In genomic region chr2:151945602-151946001, GRCh38 we compare ENCODE assay signal across 15 cellular contexts.
A peak's percentile ranks its signal among the peaks of the same experiment; 100 is the strongest.
DNase-seq lines count a peak whose midpoint lies in the region; ATAC-seq, FAIRE-seq and TF ChIP-seq lines count a peak whose summit lies in the region.
"Had no signal": no experiment of that assay in that cellular context is flagged by ENCODE, and none has a peak within 500 bp of the region (broad histone marks: within the 10 kb centered on the region; RNA-seq: fewer than 3 reads in every experiment).

No MANE protein-coding gene starts in this region.

- POLR2A ChIA-PET in RWPE1 (lab: Yijun Ruan, JAX; ENCODE audit: low non-redundant PET): no interaction called here

- TF ChIP-seq CTCF in RWPE1 (conservative IDR thresholded peaks at IDR 0.05; ENCODE audit: low read depth) (no peak), RWPE2 (IDR thresholded peaks at IDR 0.05; ENCODE audit: poor library complexity, severe bottlenecking) (no peak), keratinocyte (optimal IDR thresholded peaks at IDR 0.05 in 1 of 3, IDR thresholded peaks at IDR 0.05 in 1 of 3, conservative IDR thresholded peaks at IDR 0.05 in 1 of 3; ENCODE audit: extremely low read depth in 1 of 3, insufficient read depth in 2 of 3, low read length in 3 of 3) (no peak)

- H3K27me3 ChIP-seq in RWPE2 (ENCODE audit: insufficient read depth, poor library complexity, severe bottlenecking): no peaks in the 10 kb centered on the region
- H3K27me3 ChIP-seq in keratinocyte (ENCODE audit: control insufficient read depth, extremely low read depth, insufficient read depth, low read length): no peaks in the 10 kb centered on the region

- H3K36me3 ChIP-seq in RWPE2 (ENCODE audit: low read depth) (no peaks in the 10 kb centered on the region), keratinocyte (ENCODE audit: control insufficient read depth in 2 of 2, extremely low read depth in 1 of 2, insufficient read depth in 2 of 2, low read length in 2 of 2) (no peaks in the 10 kb centered on the region)
- H3K36me3 ChIP-seq: HAP-1 had no signal

- H2AFZ ChIP-seq in keratinocyte (ENCODE audit: control insufficient read depth, low read length): no peak overlapping the region

- H3K4me3 ChIP-seq in RWPE2 (ENCODE audit: severe bottlenecking) (no peak overlapping the region), keratinocyte (ENCODE audit: control insufficient read depth in 2 of 3, extremely low read depth in 1 of 3, insufficient read depth in 2 of 3, low read depth in 1 of 3, low read length in 3 of 3) (no peak overlapping the region)
- H3K4me3 ChIP-seq: HAP-1 had no signal

- no peak for DNase-seq in RWPE1 (ENCODE audit: low spot score)
- no peak for DNase-seq in RWPE2 (ENCODE audit: low spot score)
- no peak for DNase-seq in epithelial cell of prostate (ENCODE audit: low read depth, low spot score)
- no peak for DNase-seq in keratinocyte (ENCODE audit: low read depth, low spot score)
- no peak for DNase-seq in HTR-8/SVneo (ENCODE audit: insufficient read length, low spot score)
- DNase-seq in activated CD8-positive, alpha-beta memory T cell treated with anti-CD3 and anti-CD28 coated beads, Interleukin-2, amount 50 U/mL, for 48 hours: no peak
- DNase-seq: Calu3; CD4-positive, alpha-beta memory T cell; COR-L47; DMS53; DMS79 treated with DMSO at 0.1 percent for 48 hours; GOT3; HFFc6 had no signal

- H3K9ac ChIP-seq in keratinocyte (ENCODE audit: control insufficient read depth, extremely low read depth, insufficient read depth, low read length): no peak overlapping the region

- H3K27ac ChIP-seq in RWPE1 (peak overlapping the region; percentile 83), RWPE2 (ENCODE audit: poor library complexity, severe bottlenecking) (peak overlapping the region; percentile 64), epithelial cell of prostate (peak overlapping the region; percentile 74), keratinocyte (ENCODE audit: control insufficient read depth, insufficient read depth, low read length) (peak overlapping the region; percentile 69)

- H3K4me1 ChIP-seq in RWPE2 (ENCODE audit: insufficient read depth, poor library complexity, severe bottlenecking) (peaks cover 21% of the 10 kb centered on the region), keratinocyte (ENCODE audit: control insufficient read depth, extremely low read depth, insufficient read depth, low read length) (peaks cover 34% of the 10 kb centered on the region)

- CTCF ChIA-PET in RWPE1 (lab: Yijun Ruan, JAX): interaction anchor here (0.6 to 0.7 kb wide), 2 partner anchors 49 to 739 kb away, joined by 4 to 6 read pairs; no protein-coding TSS in a partner anchor

- H3K9me1 ChIP-seq in keratinocyte (ENCODE audit: control insufficient read depth, extremely low read depth, insufficient read depth, low read length): no peaks in the 10 kb centered on the region

- dilution Hi-C loops in keratinocyte (cut with MboI; ENCODE audit: extremely low pct_ligation_motif_present, low sequenced_read_pairs): no loop called here

- ATAC-seq in RWPE2 (ENCODE audit: low read depth): no peak

- H3K9me3 ChIP-seq in RWPE2 (ENCODE audit: severe bottlenecking) (no peaks in the 10 kb centered on the region), keratinocyte (ENCODE audit: control insufficient read depth, low read depth, low read length) (no peaks in the 10 kb centered on the region)

- H3K79me2 ChIP-seq in keratinocyte (ENCODE audit: control insufficient read depth, insufficient read depth, low read length): no peaks in the 10 kb centered on the region

- FAIRE-seq in keratinocyte (lab: Jason Lieb, UNC): no peak
- no peak for FAIRE-seq in HTR-8/SVneo (lab: Jason Lieb, UNC)
- FAIRE-seq: H54 had no signal

- H4K20me1 ChIP-seq in keratinocyte (ENCODE audit: control insufficient read depth, extremely low read depth, insufficient read depth, low read length): no peaks in the 10 kb centered on the region

- H3K4me2 ChIP-seq in keratinocyte (ENCODE audit: control insufficient read depth, extremely low read depth, insufficient read depth, low read depth, low read length): no peak overlapping the region
